Comparison of ENCODE assay signal across 16 cellular contexts in genomic region chr5:113084402-113085083, GRCh38.
DNase-seq lines count a peak whose midpoint lies in the region; ATAC-seq and TF ChIP-seq lines count a peak whose summit lies in the region.
"Had no signal": no experiment of that assay in that cellular context is flagged by ENCODE, and none has a peak within 500 bp of the region (broad histone marks: within the 10 kb centered on the region; RNA-seq: fewer than 3 reads in every experiment).

No MANE protein-coding gene starts in this region.

- no peaks in the 10 kb centered on the region for H3K27me3 Mint-ChIP-seq in type B pancreatic cell
- no peaks in the 10 kb centered on the region for H3K27me3 Mint-ChIP-seq in endodermal cell (ENCODE audit: insufficient read depth)

- H3K9ac ChIP-seq in endodermal cell (ENCODE audit: extremely low read depth, low read length, poor library complexity, severe bottlenecking), result no peak overlapping the region

- no peaks in the 10 kb centered on the region for H3K9me3 Mint-ChIP-seq in type B pancreatic cell
- peaks cover 2% of the 10 kb centered on the region for H3K9me3 Mint-ChIP-seq in endodermal cell
- H3K9me3 Mint-ChIP-seq: activated T-helper 1 cell treated with anti-CD3 and anti-CD28 coated beads, Interleukin-12 subunit alpha, Interleukin-12 subunit beta, Interleukin-2, Interleukin-4 antibody, amounts not matched to agents 30 ng/mL and 10 ng/mL and 1 ng/mL, durations not matched to agents 14 hours and 24 hours and 36 hours had no signal

- H3K36me3 Mint-ChIP-seq in type B pancreatic cell (peaks cover 16% of the 10 kb centered on the region), endodermal cell (ENCODE audit: low read depth) (peaks cover 87% of the 10 kb centered on the region)

- no peak overlapping the region for H3K4me3 Mint-ChIP-seq in type B pancreatic cell
- H3K4me3 Mint-ChIP-seq in endodermal cell, result no peak overlapping the region
- H3K4me3 Mint-ChIP-seq: activated T-helper 1 cell treated with anti-CD3 and anti-CD28 coated beads, Interleukin-12 subunit alpha, Interleukin-12 subunit beta, Interleukin-2, Interleukin-4 antibody, amounts not matched to agents 30 ng/mL and 10 ng/mL and 1 ng/mL, durations not matched to agents 14 hours and 24 hours and 36 hours had no signal

- TF ChIP-seq CTCF in right atrium auricular region (IDR thresholded peaks at IDR 0.05), result no peak
- peak; percentile 40 for TF ChIP-seq CTCF in RWPE2 (IDR thresholded peaks at IDR 0.05; ENCODE audit: poor library complexity, severe bottlenecking)
- peak in 3 of 9 donors; percentile 18 to 32 (median 27) for TF ChIP-seq CTCF in heart right ventricle (IDR thresholded peaks at IDR 0.05)
- TF ChIP-seq CTCF in type B pancreatic cell (conservative IDR thresholded peaks at IDR 0.05), result peak; percentile 23
- no peak for TF ChIP-seq CTCF in endodermal cell (conservative IDR thresholded peaks at IDR 0.05)

- peak; percentile 70 for ATAC-seq in Right ventricle myocardium inferior
- no peak for ATAC-seq in RWPE2 (ENCODE audit: low read depth)
- ATAC-seq in heart right ventricle, result peak; percentile 18 to 93 (median 68)
- ATAC-seq in esophagus mucosa, result no peak

- no peak for DNase-seq in Right ventricle myocardium inferior (ENCODE audit: missing footprints)
- no peak for DNase-seq in right atrium auricular region (ENCODE audit: low spot score)
- no peak for DNase-seq in RWPE2 (ENCODE audit: low spot score)
- DNase-seq in heart right ventricle, result peak in 1 of 2 donors; percentile 48
- DNase-seq in type B pancreatic cell (ENCODE audit: extremely low spot score, unreplicated experiment), result no peak
- no peak for DNase-seq in NK-92 treated with Interleukin-12 subunit alpha and Interleukin-12 subunit beta, amount 100 ng/mL, for 24 hours (lab: John Stamatoyannopoulos, UW)
- DNase-seq in endodermal cell, result no peak
- DNase-seq: anterior cingulate cortex, Caco-2, mesendoderm, occipital lobe, Peyer's patch, T-helper 2 cell had no signal

- H3K27ac ChIP-seq in right atrium auricular region (peak overlapping the region in 1 of 2 donors; percentile 8), RWPE2 (ENCODE audit: poor library complexity, severe bottlenecking) (no peak overlapping the region), heart right ventricle (peak overlapping the region in 7 of 10 donors; percentile 9 to 62 (median 35)), endodermal cell (ENCODE audit: low read depth, low read length) (no peak overlapping the region)
- H3K27ac ChIP-seq: Peyer's patch, suprapubic skin had no signal

- H3K4me3 ChIP-seq in right atrium auricular region, result no peak overlapping the region
- H3K4me3 ChIP-seq in RWPE2 (ENCODE audit: severe bottlenecking), result no peak overlapping the region
- no peak overlapping the region for H3K4me3 ChIP-seq in heart right ventricle
- no peak overlapping the region for H3K4me3 ChIP-seq in endodermal cell (ENCODE audit: low read length)
- H3K4me3 ChIP-seq: Peyer's patch, suprapubic skin had no signal

- H3K9me3 ChIP-seq in right atrium auricular region (no peaks in the 10 kb centered on the region), RWPE2 (ENCODE audit: severe bottlenecking) (no peaks in the 10 kb centered on the region), heart right ventricle (no peaks in the 10 kb centered on the region), endodermal cell (ENCODE audit: control insufficient read depth, low read length) (peaks cover 5% of the 10 kb centered on the region)
- H3K9me3 ChIP-seq: Caco-2, Peyer's patch, suprapubic skin had no signal

- 30 to 37% methylated on average over 3 of the region's 3 CpGs for WGBS in heart right ventricle, 2 donors
- 73 to 85% methylated on average over 2 to 3 of the region's 3 CpGs for WGBS in endodermal cell (ENCODE audit: insufficient coverage in 1 of 2, insufficient read length in 1 of 2), 2 experiments

- H3K36me3 ChIP-seq in right atrium auricular region (peaks cover 19% of the 10 kb centered on the region), RWPE2 (ENCODE audit: low read depth) (peaks cover 33% of the 10 kb centered on the region), heart right ventricle (peaks cover 0 to 55% (median 19%) of the 10 kb centered on the region in 9 donors), endodermal cell (ENCODE audit: control insufficient read depth, insufficient read depth, low read length) (peaks cover 90% of the 10 kb centered on the region)
- H3K36me3 ChIP-seq: Peyer's patch had no signal

- H3K4me1 ChIP-seq in right atrium auricular region (peaks cover 0 to 53% of the 10 kb centered on the region in 2 donors), RWPE2 (ENCODE audit: insufficient read depth, poor library complexity, severe bottlenecking) (no peaks in the 10 kb centered on the region), heart right ventricle (peaks cover 0 to 73% (median 51%) of the 10 kb centered on the region in 9 donors), endodermal cell (ENCODE audit: control insufficient read depth, insufficient read depth, low read length) (no peaks in the 10 kb centered on the region)
- H3K4me1 ChIP-seq: Caco-2, Peyer's patch had no signal

- H3K27me3 ChIP-seq in right atrium auricular region, result no peaks in the 10 kb centered on the region
- no peaks in the 10 kb centered on the region for H3K27me3 ChIP-seq in RWPE2 (ENCODE audit: insufficient read depth, poor library complexity, severe bottlenecking)
- H3K27me3 ChIP-seq in heart right ventricle, result no peaks in the 10 kb centered on the region
- no peaks in the 10 kb centered on the region for H3K27me3 ChIP-seq in endodermal cell (ENCODE audit: control insufficient read depth, insufficient read depth, low read length, poor library complexity, severe bottlenecking)
- H3K27me3 ChIP-seq: Peyer's patch, suprapubic skin had no signal

- H3K27ac Mint-ChIP-seq in type B pancreatic cell (no peak overlapping the region), endodermal cell (no peak overlapping the region)
- H3K27ac Mint-ChIP-seq: activated T-helper 1 cell treated with anti-CD3 and anti-CD28 coated beads, Interleukin-12 subunit alpha, Interleukin-12 subunit beta, Interleukin-2, Interleukin-4 antibody, amounts not matched to agents 30 ng/mL and 10 ng/mL and 1 ng/mL, durations not matched to agents 14 hours and 24 hours and 36 hours had no signal

- intact Hi-C loops in Right ventricle myocardium inferior (cut with DNase I) (loop anchor here (5.0 to 10.0 kb wide), 2 partner anchors 42 to 210 kb away; no protein-coding TSS in a partner anchor), heart right ventricle (cut with DNase I) (loop anchor here in 6 of 10 donors (5.0 to 10.0 kb wide), 5 partner anchors 118 to 210 kb away; no protein-coding TSS in a partner anchor)

- H3K4me1 Mint-ChIP-seq in type B pancreatic cell (ENCODE audit: unreplicated experiment), result peaks cover 10% of the 10 kb centered on the region
- H3K4me1 Mint-ChIP-seq in endodermal cell, result peaks cover 13% of the 10 kb centered on the region

Comparison
In these comparisons a context has a peak if more than half of its experiments do, and no peak if none do; other contexts are left out.
1. ATAC-seq: peak in Right ventricle myocardium inferior (single experiment) and heart right ventricle (8 of 8); none in RWPE2 (single experiment) and esophagus mucosa (single experiment).
2. H3K27ac ChIP-seq: peak in heart right ventricle (7 of 10); none in RWPE2 (single experiment) and endodermal cell (single experiment).
3. CTCF ChIP-seq: peak in RWPE2 (single experiment) and type B pancreatic cell (single experiment); none in right atrium auricular region (0 of 2) and endodermal cell (single experiment).